In the genomic region with DNA sequence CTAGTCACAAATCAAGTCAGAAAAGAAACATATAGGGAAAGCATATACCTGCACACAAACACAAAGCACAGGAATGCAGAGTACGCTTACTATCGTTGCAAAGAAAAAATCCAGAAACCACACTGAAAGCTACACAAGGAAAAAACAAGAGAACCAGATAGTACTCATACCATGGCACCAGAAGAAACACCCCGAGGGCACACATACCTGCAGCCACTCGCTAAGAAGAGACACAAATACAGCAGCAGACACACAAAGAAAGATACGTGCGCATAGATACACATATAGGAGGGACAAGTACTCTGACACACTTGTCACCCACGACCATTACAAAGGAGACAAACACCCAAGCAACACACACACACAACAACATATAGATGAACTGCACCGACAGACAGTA, we compare ENCODE assay signal across 19 cellular contexts. TPM values are rescaled to one million over a fixed set of nuclear protein-coding genes. Genes with fewer than 3 reads are reported as not detected.
DNase-seq lines count a peak whose midpoint lies in the region; ATAC-seq and TF ChIP-seq lines count a peak whose summit lies in the region.
"Had no signal": no experiment of that assay in that cellular context is flagged by ENCODE, and none has a peak within 500 bp of the region (broad histone marks: within the 10 kb centered on the region; RNA-seq: fewer than 3 reads in every experiment).

No MANE protein-coding gene starts in this region.

- H3K27me3 ChIP-seq in GM23338 (ENCODE audit: insufficient read depth), result no peaks in the 10 kb centered on the region
- H3K27me3 ChIP-seq in neural progenitor cell, result no peaks in the 10 kb centered on the region
- H3K27me3 ChIP-seq in psoas muscle (ENCODE audit: insufficient read depth in 3 of 3, low read length in 2 of 3), result peaks cover 0 to 5% (median 0%) of the 10 kb centered on the region in 3 donors
- H3K27me3 ChIP-seq: BE2C had no signal

- H3K36me3 Mint-ChIP-seq in activated naive CD8-positive, alpha-beta T cell treated with anti-CD3 and anti-CD28 coated beads, Interleukin-2, amount 10 ng/mL, durations not matched to agents 7 days and 5 days, result peaks cover 12% of the 10 kb centered on the region
- peaks cover 14% of the 10 kb centered on the region for H3K36me3 Mint-ChIP-seq in activated naive CD8-positive, alpha-beta T cell treated with anti-CD3 and anti-CD28 coated beads, Interleukin-2, amount 50 U/mL, for 24 hours (ENCODE audit: low read depth)
- H3K36me3 Mint-ChIP-seq in GM23338 (ENCODE audit: low read depth) (peaks cover 10% of the 10 kb centered on the region), endothelial cell (ENCODE audit: low read depth, unreplicated experiment) (no peaks in the 10 kb centered on the region), neural progenitor cell (no peaks in the 10 kb centered on the region)

- ATAC-seq in activated naive CD8-positive, alpha-beta T cell treated with anti-CD3 and anti-CD28 coated beads, Interleukin-2, amount 10 ng/mL, durations not matched to agents 7 days and 5 days (ENCODE audit: low read depth), result no peak
- no peak for ATAC-seq in activated naive CD8-positive, alpha-beta T cell treated with anti-CD3 and anti-CD28 coated beads, Interleukin-2, amount 50 U/mL, for 24 hours
- ATAC-seq in GM23338 (no peak), psoas muscle (no peak)
- ATAC-seq: CD8-positive, alpha-beta T cell; Panc1; Right ventricle myocardium inferior had no signal

- H3K4me2 ChIP-seq in GM23338 (no peak overlapping the region), neural progenitor cell (no peak overlapping the region)

- POLR2A ChIA-PET in activated naive CD8-positive, alpha-beta T cell treated with anti-CD3 and anti-CD28 coated beads, Interleukin-2, amount 10 ng/mL, durations not matched to agents 7 days and 5 days (lab: Charles Lee), result interaction anchor here (0.9 kb wide), 1 partner anchor 69 kb away, joined by 3 read pairs; the partner anchor contains the start of gene TBC1D25

- TF ChIP-seq CTCF in GM23338 (conservative IDR thresholded peaks at IDR 0.05; ENCODE audit: low read depth in 2 of 2), result no peak
- no peak for TF ChIP-seq CTCF in endothelial cell (IDR thresholded peaks at IDR 0.05; ENCODE audit: unreplicated experiment)
- no peak for TF ChIP-seq CTCF in neural progenitor cell (IDR thresholded peaks at IDR 0.05)
- no peak for TF ChIP-seq CTCF in psoas muscle (IDR thresholded peaks at IDR 0.05)

- peaks cover 4% of the 10 kb centered on the region; the same call in 1 of the 2 replicates for H3K4me1 ChIP-seq in GM23338 (ENCODE audit: insufficient read depth)
- peaks cover 15% of the 10 kb centered on the region for H3K4me1 ChIP-seq in neural progenitor cell
- no peaks in the 10 kb centered on the region for H3K4me1 ChIP-seq in psoas muscle
- H3K4me1 ChIP-seq: BE2C had no signal

- no peaks in the 10 kb centered on the region for H3K27me3 Mint-ChIP-seq in activated naive CD8-positive, alpha-beta T cell treated with anti-CD3 and anti-CD28 coated beads, Interleukin-2, amount 10 ng/mL, durations not matched to agents 7 days and 5 days
- no peaks in the 10 kb centered on the region for H3K27me3 Mint-ChIP-seq in activated naive CD8-positive, alpha-beta T cell treated with anti-CD3 and anti-CD28 coated beads, Interleukin-2, amount 50 U/mL, for 24 hours
- H3K27me3 Mint-ChIP-seq in GM23338 (ENCODE audit: insufficient read depth, low read depth, poor library complexity) (peaks cover 15% of the 10 kb centered on the region), endothelial cell (ENCODE audit: unreplicated experiment) (peaks cover 5% of the 10 kb centered on the region), neural progenitor cell (ENCODE audit: insufficient read depth, low read depth) (peaks cover 12% of the 10 kb centered on the region)

- H3K9me3 Mint-ChIP-seq in activated naive CD8-positive, alpha-beta T cell treated with anti-CD3 and anti-CD28 coated beads, Interleukin-2, amount 10 ng/mL, durations not matched to agents 7 days and 5 days, result no peaks in the 10 kb centered on the region
- H3K9me3 Mint-ChIP-seq in activated naive CD8-positive, alpha-beta T cell treated with anti-CD3 and anti-CD28 coated beads, Interleukin-2, amount 50 U/mL, for 24 hours, result no peaks in the 10 kb centered on the region
- H3K9me3 Mint-ChIP-seq in GM23338 (no peaks in the 10 kb centered on the region; the same call in none of the 3 replicates), endothelial cell (ENCODE audit: unreplicated experiment) (no peaks in the 10 kb centered on the region), neural progenitor cell (peaks cover 21% of the 10 kb centered on the region)
- H3K9me3 Mint-ChIP-seq: CD8-positive, alpha-beta T cell had no signal

- H3K4me3 ChIP-seq in GM23338 (no peak overlapping the region), neural progenitor cell (no peak overlapping the region), psoas muscle (no peak overlapping the region)
- H3K4me3 ChIP-seq: HAP-1 had no signal

- H3K27ac ChIP-seq in GM23338 (ENCODE audit: low read depth) (no peak overlapping the region), neural progenitor cell (no peak overlapping the region), psoas muscle (no peak overlapping the region)

- H3K4me1 Mint-ChIP-seq in activated naive CD8-positive, alpha-beta T cell treated with anti-CD3 and anti-CD28 coated beads, Interleukin-2, amount 10 ng/mL, durations not matched to agents 7 days and 5 days, result peaks cover 21% of the 10 kb centered on the region
- peaks cover 21% of the 10 kb centered on the region for H3K4me1 Mint-ChIP-seq in activated naive CD8-positive, alpha-beta T cell treated with anti-CD3 and anti-CD28 coated beads, Interleukin-2, amount 50 U/mL, for 24 hours
- H3K4me1 Mint-ChIP-seq in GM23338 (peaks cover 47% of the 10 kb centered on the region), endothelial cell (ENCODE audit: unreplicated experiment) (peaks cover 34% of the 10 kb centered on the region), neural progenitor cell (peaks cover 36% of the 10 kb centered on the region)

- H3K9me3 ChIP-seq in neural progenitor cell (ENCODE audit: low read depth) (no peaks in the 10 kb centered on the region), psoas muscle (no peaks in the 10 kb centered on the region)
- H3K9me3 ChIP-seq: BE2C, HAP-1 had no signal

- 88 to 90% (median 89%) methylated on average over 8 of the region's 8 CpGs for WGBS in psoas muscle, 3 donors

- peak overlapping the region; percentile 6 for H3K27ac Mint-ChIP-seq in activated naive CD8-positive, alpha-beta T cell treated with anti-CD3 and anti-CD28 coated beads, Interleukin-2, amount 10 ng/mL, durations not matched to agents 7 days and 5 days
- H3K27ac Mint-ChIP-seq in activated naive CD8-positive, alpha-beta T cell treated with anti-CD3 and anti-CD28 coated beads, Interleukin-2, amount 50 U/mL, for 24 hours, result no peak overlapping the region
- H3K27ac Mint-ChIP-seq in GM23338 (peak overlapping the region; percentile 81), endothelial cell (ENCODE audit: unreplicated experiment) (peak overlapping the region; percentile 61), neural progenitor cell (peak overlapping the region; percentile 2)
- H3K27ac Mint-ChIP-seq: CD8-positive, alpha-beta T cell had no signal

- H4K20me1 ChIP-seq in GM23338 (replicated peaks; ENCODE audit: insufficient read depth), result no peaks in the 10 kb centered on the region
- H4K20me1 ChIP-seq in neural progenitor cell (ENCODE audit: low read depth), result no peaks in the 10 kb centered on the region

- no peaks in the 10 kb centered on the region for H3K36me3 ChIP-seq in GM23338 (ENCODE audit: insufficient read depth)
- no peaks in the 10 kb centered on the region for H3K36me3 ChIP-seq in neural progenitor cell
- no peaks in the 10 kb centered on the region for H3K36me3 ChIP-seq in psoas muscle (ENCODE audit: insufficient read depth in 1 of 2, low read depth in 1 of 2)
- H3K36me3 ChIP-seq: BE2C had no signal

- H3F3A ChIP-seq in GM23338 (replicated peaks; ENCODE audit: low read depth), result no peaks in the 10 kb centered on the region
- peaks cover 15% of the 10 kb centered on the region for H3F3A ChIP-seq in neural progenitor cell (ENCODE audit: low read depth)

- no peak overlapping the region for H2AFZ ChIP-seq in GM23338
- H2AFZ ChIP-seq in neural progenitor cell (replicated peaks), result no peak overlapping the region

- H3K9ac ChIP-seq in neural progenitor cell, result no peak overlapping the region

- H3K4me3 Mint-ChIP-seq in activated naive CD8-positive, alpha-beta T cell treated with anti-CD3 and anti-CD28 coated beads, Interleukin-2, amount 10 ng/mL, durations not matched to agents 7 days and 5 days, result no peak overlapping the region
- H3K4me3 Mint-ChIP-seq in activated naive CD8-positive, alpha-beta T cell treated with anti-CD3 and anti-CD28 coated beads, Interleukin-2, amount 50 U/mL, for 24 hours, result no peak overlapping the region
- H3K4me3 Mint-ChIP-seq in GM23338, result no peak overlapping the region; the same call in 2 of the 3 replicates
- H3K4me3 Mint-ChIP-seq in endothelial cell (ENCODE audit: unreplicated experiment), result peak overlapping the region; percentile 51
- H3K4me3 Mint-ChIP-seq in neural progenitor cell, result no peak overlapping the region
- H3K4me3 Mint-ChIP-seq: CD8-positive, alpha-beta T cell had no signal

- no peaks in the 10 kb centered on the region for H3K9me2 ChIP-seq in GM23338 (ENCODE audit: insufficient read depth)

- intact Hi-C loops in psoas muscle (cut with DNase I), result loop anchor here in 1 of 2 donors (10.0 kb wide), 1 partner anchor 397 kb away; the partner anchor contains the start of gene ZNF630

- DNase-seq in activated naive CD8-positive, alpha-beta T cell treated with anti-CD3 and anti-CD28 coated beads, Interleukin-2, amount 10 ng/mL, durations not matched to agents 7 days and 5 days, result no peak
- no peak for DNase-seq in activated naive CD8-positive, alpha-beta T cell treated with anti-CD3 and anti-CD28 coated beads, Interleukin-2, amount 50 U/mL, for 24 hours
- DNase-seq in GM23338 (ENCODE audit: low spot score), result no peak
- no peak for DNase-seq in endothelial cell (ENCODE audit: low spot score)
- no peak for DNase-seq in neural progenitor cell (ENCODE audit: low spot score)
- DNase-seq in psoas muscle, result no peak
- no peak for DNase-seq in NCI-H2171 treated with DMSO at 0.1 percent for 48 hours (lab: John Stamatoyannopoulos, UW)
- no peak for DNase-seq in ecto neural progenitor cell (ENCODE audit: low spot score)
- DNase-seq: BE2C; CD8-positive, alpha-beta T cell; DMS79; MM.1S; NCI-H1105; NCI-H2107; NCI-H226 had no signal

- H3K79me2 ChIP-seq in GM23338 (replicated peaks; ENCODE audit: insufficient read depth) (peaks cover 16% of the 10 kb centered on the region), neural progenitor cell (ENCODE audit: low read depth) (peaks cover 15% of the 10 kb centered on the region)

RNA-seq across cellular contexts. Expression of gene SLC38A5, which starts 1.4 kb away (rescaled TPM):
- 10 to 100 TPM; 58.8 to 62.6 TPM for total RNA-seq in activated naive CD8-positive, alpha-beta T cell treated with anti-CD3 and anti-CD28 coated beads, Interleukin-2, amount 10 ng/mL, durations not matched to agents 7 days and 5 days
- 47.0 and 47.7 TPM in 2 replicates for total RNA-seq in GM23338 (2014; rRNA removed; shearing (Covaris generic))
- polyA plus RNA-seq in GM23338 (2016; fragmentation: Nextera tagmentation; extraction: Ambion mirVana), result 20.7 and 24.6 TPM in 2 replicates
- 21.7 TPM for total RNA-seq in endothelial cell (ENCODE audit: unreplicated experiment)
- total RNA-seq in neural progenitor cell (ENCODE audit: low replicate concordance), result 2.3 and 6.7 TPM in 2 replicates
- 1 to 10 TPM in 2 of 4 donors, under 1 TPM in 2; 0.83 to 1.1 (median 1.0) TPM for total RNA-seq in psoas muscle
- 1 to 10 TPM in 1 of 3 donors, under 1 TPM in 2; 0.34 to 1.7 (median 0.61) TPM for polyA plus RNA-seq in psoas muscle

RNA-seq across cellular contexts. Expression of gene FTSJ1, which starts 4.5 kb away (rescaled TPM):
- total RNA-seq in activated naive CD8-positive, alpha-beta T cell treated with anti-CD3 and anti-CD28 coated beads, Interleukin-2, amount 10 ng/mL, durations not matched to agents 7 days and 5 days, result 10 to 100 TPM; 56.2 to 59.2 TPM
- 76.3 and 91.2 TPM in 2 replicates for total RNA-seq in GM23338 (2014; rRNA removed; shearing (Covaris generic))
- 38.4 and 42.8 TPM in 2 replicates for polyA plus RNA-seq in GM23338 (2016; fragmentation: Nextera tagmentation; extraction: Ambion mirVana)
- total RNA-seq in endothelial cell (ENCODE audit: unreplicated experiment), result 38.4 TPM
- total RNA-seq in neural progenitor cell (ENCODE audit: low replicate concordance), result 32.2 and 45.2 TPM in 2 replicates
- total RNA-seq in psoas muscle, result 10 to 100 TPM; 14.5 to 26.8 (median 21.2) TPM
- polyA plus RNA-seq in psoas muscle, result 10 to 100 TPM; 26.7 to 48.4 (median 46.4) TPM

RNA-seq across cellular contexts. Expression of gene PORCN, which starts 37.3 kb away (rescaled TPM):
- total RNA-seq in activated naive CD8-positive, alpha-beta T cell treated with anti-CD3 and anti-CD28 coated beads, Interleukin-2, amount 10 ng/mL, durations not matched to agents 7 days and 5 days, result 10 to 100 TPM; 23.9 to 24.1 TPM
- total RNA-seq in GM23338 (2014; rRNA removed; shearing (Covaris generic)), result 14.1 and 28.5 TPM in 2 replicates
- polyA plus RNA-seq in GM23338 (2016; fragmentation: Nextera tagmentation; extraction: Ambion mirVana) (19.4 and 22.3 TPM in 2 replicates), psoas muscle (10 to 100 TPM in 1 of 3 donors, 1 to 10 TPM in 2; 8.4 to 12.2 (median 8.7) TPM)
- total RNA-seq in endothelial cell (ENCODE audit: unreplicated experiment) (9.4 TPM), neural progenitor cell (ENCODE audit: low replicate concordance) (10.8 and 21.2 TPM in 2 replicates), psoas muscle (1 to 10 TPM; 4.8 to 9.2 (median 7.6) TPM)

RNA-seq across cellular contexts. Expression of gene EBP, which starts 50.1 kb away (rescaled TPM):
- total RNA-seq in activated naive CD8-positive, alpha-beta T cell treated with anti-CD3 and anti-CD28 coated beads, Interleukin-2, amount 10 ng/mL, durations not matched to agents 7 days and 5 days, result 100 to 1,000 TPM; 200 to 214 TPM
- total RNA-seq in GM23338 (2014; rRNA removed; shearing (Covaris generic)), result 126 and 128 TPM in 2 replicates
- polyA plus RNA-seq in GM23338 (2016; fragmentation: Nextera tagmentation; extraction: Ambion mirVana), result 169 and 176 TPM in 2 replicates
- total RNA-seq in endothelial cell (ENCODE audit: unreplicated experiment), result 66.0 TPM
- total RNA-seq in neural progenitor cell (ENCODE audit: low replicate concordance), result 74.6 and 95.4 TPM in 2 replicates
- 1 to 10 TPM; 3.8 to 8.1 (median 6.4) TPM for total RNA-seq in psoas muscle
- 10 to 100 TPM in 1 of 3 donors, 1 to 10 TPM in 2; 8.7 to 11.9 (median 9.7) TPM for polyA plus RNA-seq in psoas muscle

RNA-seq across cellular contexts. Expression of gene SSX4B, which starts 59.7 kb away (rescaled TPM):
- total RNA-seq in activated naive CD8-positive, alpha-beta T cell treated with anti-CD3 and anti-CD28 coated beads, Interleukin-2, amount 10 ng/mL, durations not matched to agents 7 days and 5 days, result not detected
- total RNA-seq in GM23338 (2014; rRNA removed; shearing (Covaris generic)), result 0.19 TPM in 1 of 2 replicates, not detected in the other
- polyA plus RNA-seq in GM23338 (2016; fragmentation: Nextera tagmentation; extraction: Ambion mirVana) (0.47 and 0.48 TPM in 2 replicates), psoas muscle (not detected)
- total RNA-seq in endothelial cell (ENCODE audit: unreplicated experiment) (not detected), neural progenitor cell (ENCODE audit: low replicate concordance) (not detected in 2 replicates), psoas muscle (not detected)
- total RNA-seq: CD8-positive, alpha-beta T cell; G401; Right ventricle myocardium inferior had no signal
